ENCODE assay signal across 14 cellular contexts in genomic region chr22:46984751-46985506, GRCh38.
DNase-seq lines count a peak whose midpoint lies in the region; ATAC-seq and TF ChIP-seq lines count a peak whose summit lies in the region.
"Had no signal": no experiment of that assay in that cellular context is flagged by ENCODE, and none has a peak within 500 bp of the region (broad histone marks: within the 10 kb centered on the region; RNA-seq: fewer than 3 reads in every experiment).

No MANE protein-coding gene starts in this region.

- H3K36me3 ChIP-seq in breast epithelium = no peaks in the 10 kb centered on the region
- peaks cover 0 to 4% of the 10 kb centered on the region in 2 donors for H3K36me3 ChIP-seq in left lung
- no peaks in the 10 kb centered on the region for H3K36me3 ChIP-seq in HAP-1 (replicated peaks)

- no peak overlapping the region for H3K4me3 Mint-ChIP-seq in activated CD4-positive, alpha-beta T cell treated with anti-CD3 and anti-CD28 coated beads, Interleukin-2, amount 10 ng/mL, durations not matched to agents 7 days and 5 days
- H3K4me3 Mint-ChIP-seq in stimulated activated naive B cell treated with anti-CD40 and anti-IgM and Interleukin-4, amounts not matched to agents 10 μg/mL and 1 μg/mL and 100 μg/mL, for 72 hours = no peak overlapping the region
- H3K4me3 Mint-ChIP-seq: activated naive CD8-positive, alpha-beta T cell treated with anti-CD3 and anti-CD28 coated beads, Interleukin-2, amount 10 ng/mL, durations not matched to agents 7 days and 5 days; CD8-positive, alpha-beta T cell had no signal

- H3K27me3 Mint-ChIP-seq in activated CD4-positive, alpha-beta T cell treated with anti-CD3 and anti-CD28 coated beads, Interleukin-2, amount 10 ng/mL, durations not matched to agents 7 days and 5 days = no peaks in the 10 kb centered on the region
- H3K27me3 Mint-ChIP-seq in stimulated activated naive B cell treated with anti-CD40 and anti-IgM and Interleukin-4, amounts not matched to agents 10 μg/mL and 1 μg/mL and 100 μg/mL, for 72 hours = no peaks in the 10 kb centered on the region
- H3K27me3 Mint-ChIP-seq: activated naive CD8-positive, alpha-beta T cell treated with anti-CD3 and anti-CD28 coated beads, Interleukin-2, amount 10 ng/mL, durations not matched to agents 7 days and 5 days had no signal

- CTCF ChIA-PET in activated CD4-positive, alpha-beta T cell treated with anti-CD3 and anti-CD28 coated beads, Interleukin-2, amount 10 ng/mL, durations not matched to agents 7 days and 5 days (lab: Charles Lee) = no interaction called here

- in situ Hi-C loops in HAP-1 (cut with MboI; ENCODE audit: low sequenced_read_pairs) = no loop called here

- no peaks in the 10 kb centered on the region for H3K36me3 Mint-ChIP-seq in activated CD4-positive, alpha-beta T cell treated with anti-CD3 and anti-CD28 coated beads, Interleukin-2, amount 10 ng/mL, durations not matched to agents 7 days and 5 days (ENCODE audit: low read depth)
- peaks cover 29 to 48% of the 10 kb centered on the region in 2 donors for H3K36me3 Mint-ChIP-seq in stimulated activated naive B cell treated with anti-CD40 and anti-IgM and Interleukin-4, amounts not matched to agents 10 μg/mL and 1 μg/mL and 100 μg/mL, for 72 hours

- H3K27me3 ChIP-seq in breast epithelium (no peaks in the 10 kb centered on the region), left lung (no peaks in the 10 kb centered on the region), HAP-1 (ENCODE audit: low read depth) (no peaks in the 10 kb centered on the region)

- DNase-seq in COLO829 (ENCODE audit: low spot score) (peak; percentile 30), LoVo (ENCODE audit: low spot score) (peak; percentile 27), breast epithelium (ENCODE audit: low spot score in 2 of 2) (peak in 1 of 2 donors; percentile 55), left lung (no peak), HAP-1 (ENCODE audit: low spot score in 2 of 2) (no peak)
- DNase-seq in activated CD4-positive, alpha-beta T cell treated with anti-CD3 and anti-CD28 coated beads, Interleukin-2, amount 10 ng/mL, durations not matched to agents 7 days and 5 days = no peak
- no peak for DNase-seq in stimulated activated naive B cell treated with anti-CD40 and anti-IgM and Interleukin-4, amounts not matched to agents 10 μg/mL and 1 μg/mL and 100 μg/mL, for 72 hours
- DNase-seq: activated CD4-positive, alpha-beta T cell treated with anti-CD3 and anti-CD28 coated beads for 48 hours; activated naive CD8-positive, alpha-beta T cell treated with anti-CD3 and anti-CD28 coated beads, Interleukin-2, amount 10 ng/mL, durations not matched to agents 7 days and 5 days; CD8-positive, alpha-beta T cell; NCI-H187; stimulated activated CD8-positive, alpha-beta memory T cell treated with anti-CD3 and anti-CD28 coated beads, Interleukin-4, amount 100 ng/mL, for 48 hours had no signal

- no peaks in the 10 kb centered on the region for H3K4me1 ChIP-seq in breast epithelium
- no peaks in the 10 kb centered on the region for H3K4me1 ChIP-seq in left lung
- no peaks in the 10 kb centered on the region for H3K4me1 ChIP-seq in HAP-1

- ATAC-seq in left lung (peak; percentile 23), GM19351 (IDR thresholded peaks at IDR 0.05; ENCODE audit: unreplicated experiment) (no peak)
- ATAC-seq in stimulated activated naive B cell treated with anti-CD40 and anti-IgM and Interleukin-4, amounts not matched to agents 10 μg/mL and 1 μg/mL and 100 μg/mL, for 72 hours (replicated peaks) = no peak
- ATAC-seq: CD8-positive, alpha-beta T cell had no signal

- TF ChIP-seq CTCF in breast epithelium (IDR thresholded peaks at IDR 0.05) (no peak), left lung (IDR thresholded peaks at IDR 0.05) (no peak)

- no peak overlapping the region for H3K4me3 ChIP-seq in breast epithelium
- no peak overlapping the region for H3K4me3 ChIP-seq in left lung
- H3K4me3 ChIP-seq in HAP-1 = no peak overlapping the region
- H3K4me3 ChIP-seq: skin epidermis had no signal

- no peaks in the 10 kb centered on the region for H3K9me3 ChIP-seq in breast epithelium
- H3K9me3 ChIP-seq in left lung = no peaks in the 10 kb centered on the region
- H3K9me3 ChIP-seq in HAP-1 = no peaks in the 10 kb centered on the region

- H3K9me3 Mint-ChIP-seq in activated CD4-positive, alpha-beta T cell treated with anti-CD3 and anti-CD28 coated beads, Interleukin-2, amount 10 ng/mL, durations not matched to agents 7 days and 5 days = no peaks in the 10 kb centered on the region
- no peaks in the 10 kb centered on the region for H3K9me3 Mint-ChIP-seq in stimulated activated naive B cell treated with anti-CD40 and anti-IgM and Interleukin-4, amounts not matched to agents 10 μg/mL and 1 μg/mL and 100 μg/mL, for 72 hours
- H3K9me3 Mint-ChIP-seq: activated naive CD8-positive, alpha-beta T cell treated with anti-CD3 and anti-CD28 coated beads, Interleukin-2, amount 10 ng/mL, durations not matched to agents 7 days and 5 days; CD8-positive, alpha-beta T cell had no signal

- intact Hi-C loops in breast epithelium (cut with DNase I; ENCODE audit: low total_unique reads) (no loop called here), left lung (cut with DNase I) (no loop called here)

- H3K27ac ChIP-seq in breast epithelium (peak overlapping the region; percentile 75 to 79), left lung (no peak overlapping the region)
- H3K27ac ChIP-seq: skin epidermis had no signal

- POLR2A ChIA-PET in activated CD4-positive, alpha-beta T cell treated with anti-CD3 and anti-CD28 coated beads, Interleukin-2, amount 10 ng/mL, durations not matched to agents 7 days and 5 days (lab: Charles Lee) = no interaction called here

- TF ChIP-seq POLR2A in breast epithelium (IDR thresholded peaks at IDR 0.05) = no peak

- H3K4me1 Mint-ChIP-seq in activated CD4-positive, alpha-beta T cell treated with anti-CD3 and anti-CD28 coated beads, Interleukin-2, amount 10 ng/mL, durations not matched to agents 7 days and 5 days = no peaks in the 10 kb centered on the region
- peaks cover 13 to 17% of the 10 kb centered on the region in 2 donors for H3K4me1 Mint-ChIP-seq in stimulated activated naive B cell treated with anti-CD40 and anti-IgM and Interleukin-4, amounts not matched to agents 10 μg/mL and 1 μg/mL and 100 μg/mL, for 72 hours

- H3K27ac Mint-ChIP-seq in activated CD4-positive, alpha-beta T cell treated with anti-CD3 and anti-CD28 coated beads, Interleukin-2, amount 10 ng/mL, durations not matched to agents 7 days and 5 days = no peak overlapping the region
- H3K27ac Mint-ChIP-seq in stimulated activated naive B cell treated with anti-CD40 and anti-IgM and Interleukin-4, amounts not matched to agents 10 μg/mL and 1 μg/mL and 100 μg/mL, for 72 hours = no peak overlapping the region
- H3K27ac Mint-ChIP-seq: activated naive CD8-positive, alpha-beta T cell treated with anti-CD3 and anti-CD28 coated beads, Interleukin-2, amount 10 ng/mL, durations not matched to agents 7 days and 5 days; CD8-positive, alpha-beta T cell had no signal

Comparison
In these comparisons a context has a peak if more than half of its experiments do, and no peak if none do; other contexts are left out.
1. DNase-seq: peak in COLO829 (single experiment) and LoVo (single experiment); none in left lung (0 of 2), activated CD4-positive, alpha-beta T cell treated with anti-CD3 and anti-CD28 coated beads, Interleukin-2, amount 10 ng/mL, durations not matched to agents 7 days and 5 days (single experiment), stimulated activated naive B cell treated with anti-CD40 and anti-IgM and Interleukin-4, amounts not matched to agents 10 μg/mL and 1 μg/mL and 100 μg/mL, for 72 hours (single experiment) and HAP-1 (0 of 2).
2. H3K27ac ChIP-seq: peak in breast epithelium (2 of 2); none in left lung (0 of 2).